ENCODE assay signal across 14 cellular contexts in genomic region chr9:38181866-38182265, GRCh38.
A peak's percentile ranks its signal among the peaks of the same experiment; 100 is the strongest.
DNase-seq lines count a peak whose midpoint lies in the region; ATAC-seq and TF ChIP-seq lines count a peak whose summit lies in the region.
"Had no signal": no experiment of that assay in that cellular context is flagged by ENCODE, and none has a peak within 500 bp of the region (broad histone marks: within the 10 kb centered on the region; RNA-seq: fewer than 3 reads in every experiment).

No MANE protein-coding gene starts in this region.

- peak overlapping the region; percentile 64 for H3K27ac ChIP-seq in Karpas-422 (ENCODE audit: low read length)
- H3K27ac ChIP-seq in neural progenitor cell: no peak overlapping the region
- H3K27ac ChIP-seq: PC-9 had no signal

- no peaks in the 10 kb centered on the region for H3K36me3 Mint-ChIP-seq in endothelial cell (ENCODE audit: low read depth, unreplicated experiment)
- H3K36me3 Mint-ChIP-seq in neural progenitor cell: no peaks in the 10 kb centered on the region
- H3K36me3 Mint-ChIP-seq: IgD-negative memory B cell had no signal

- peak overlapping the region; percentile 6; the same call in 1 of the 2 replicates for H2AFZ ChIP-seq in Karpas-422 (ENCODE audit: low read length)
- H2AFZ ChIP-seq in neural progenitor cell (replicated peaks): no peak overlapping the region
- H2AFZ ChIP-seq: PC-9 had no signal

- TF ChIP-seq CTCF in endothelial cell (IDR thresholded peaks at IDR 0.05; ENCODE audit: unreplicated experiment) (no peak), neural progenitor cell (IDR thresholded peaks at IDR 0.05) (no peak)

- H4K20me1 ChIP-seq in Karpas-422 (ENCODE audit: insufficient read depth, low read depth, low read length) (no peaks in the 10 kb centered on the region), neural progenitor cell (ENCODE audit: low read depth) (no peaks in the 10 kb centered on the region)

- H3K27me3 Mint-ChIP-seq in endothelial cell (ENCODE audit: unreplicated experiment) (peaks cover 3% of the 10 kb centered on the region), neural progenitor cell (ENCODE audit: insufficient read depth, low read depth) (peaks cover 6% of the 10 kb centered on the region)

- no peaks in the 10 kb centered on the region for H3K9me3 Mint-ChIP-seq in endothelial cell (ENCODE audit: unreplicated experiment)
- H3K9me3 Mint-ChIP-seq in neural progenitor cell: no peaks in the 10 kb centered on the region

- H3F3A ChIP-seq in neural progenitor cell (ENCODE audit: low read depth): no peaks in the 10 kb centered on the region

- DNase-seq in ELR (ENCODE audit: low read depth) (peak; percentile 15), Karpas-422 (no peak), endothelial cell (ENCODE audit: low spot score) (no peak), neural progenitor cell (ENCODE audit: low spot score) (no peak), iPS-NIHi7 (ENCODE audit: extremely low spot score) (no peak)
- no peak for DNase-seq in activated CD4-positive, alpha-beta T cell treated with anti-CD3 and anti-CD28 coated beads, Interleukin-2, amount 50 U/mL, for 1 hour
- DNase-seq: Caco-2, H9, NCI-H1048, NCI-H2081 treated with DMSO at 0.1 percent for 48 hours, PC-9, SK-N-SH had no signal

- peak overlapping the region; percentile 37 for H3K4me3 Mint-ChIP-seq in endothelial cell (ENCODE audit: unreplicated experiment)
- H3K4me3 Mint-ChIP-seq in neural progenitor cell: no peak overlapping the region
- H3K4me3 Mint-ChIP-seq: H9, IgD-negative memory B cell had no signal

- no peaks in the 10 kb centered on the region for H3K9me2 ChIP-seq in Karpas-422 (replicated peaks; ENCODE audit: insufficient read depth, low read length)
- H3K9me2 ChIP-seq: SK-N-SH had no signal

- H3K4me1 ChIP-seq in Karpas-422 (ENCODE audit: low read length): peaks cover 43% of the 10 kb centered on the region
- peaks cover 11% of the 10 kb centered on the region for H3K4me1 ChIP-seq in neural progenitor cell
- H3K4me1 ChIP-seq: Caco-2 had no signal

- H3K79me2 ChIP-seq in Karpas-422 (ENCODE audit: low read length) (no peaks in the 10 kb centered on the region), neural progenitor cell (ENCODE audit: low read depth) (no peaks in the 10 kb centered on the region)

- ATAC-seq in GM21423 (IDR thresholded peaks at IDR 0.05; ENCODE audit: unreplicated experiment): no peak

- H3K27ac Mint-ChIP-seq in endothelial cell (ENCODE audit: unreplicated experiment) (peak overlapping the region; percentile 75), neural progenitor cell (peak overlapping the region; percentile 44)
- H3K27ac Mint-ChIP-seq: H9, IgD-negative memory B cell had no signal

- no peaks in the 10 kb centered on the region for H3K27me3 ChIP-seq in Karpas-422 (ENCODE audit: low read length)
- no peaks in the 10 kb centered on the region for H3K27me3 ChIP-seq in neural progenitor cell

- H3K4me3 ChIP-seq in Karpas-422 (ENCODE audit: low read length) (peak overlapping the region; percentile 19), neural progenitor cell (no peak overlapping the region)
- H3K4me3 ChIP-seq: PC-9 had no signal

- peaks cover 25% of the 10 kb centered on the region for H3K4me1 Mint-ChIP-seq in endothelial cell (ENCODE audit: unreplicated experiment)
- peaks cover 24% of the 10 kb centered on the region for H3K4me1 Mint-ChIP-seq in neural progenitor cell

- no peaks in the 10 kb centered on the region for H3K9me3 ChIP-seq in Karpas-422 (ENCODE audit: low read length)
- no peaks in the 10 kb centered on the region for H3K9me3 ChIP-seq in neural progenitor cell (ENCODE audit: low read depth)
- H3K9me3 ChIP-seq: Caco-2, SK-N-SH had no signal

- H3K9ac ChIP-seq in Karpas-422 (ENCODE audit: low read length) (peak overlapping the region; percentile 39), neural progenitor cell (no peak overlapping the region)
- H3K9ac ChIP-seq: SK-N-SH had no signal

- H3K36me3 ChIP-seq in Karpas-422 (ENCODE audit: insufficient read depth, low read length) (no peaks in the 10 kb centered on the region), neural progenitor cell (no peaks in the 10 kb centered on the region)

- H3K4me2 ChIP-seq in Karpas-422 (ENCODE audit: low read depth, low read length, poor library complexity, severe bottlenecking) (peak overlapping the region; percentile 55), neural progenitor cell (no peak overlapping the region)
- H3K4me2 ChIP-seq: PC-9, SK-N-SH had no signal
